ENCODE assay signal across 12 cellular contexts in the genomic region with DNA sequence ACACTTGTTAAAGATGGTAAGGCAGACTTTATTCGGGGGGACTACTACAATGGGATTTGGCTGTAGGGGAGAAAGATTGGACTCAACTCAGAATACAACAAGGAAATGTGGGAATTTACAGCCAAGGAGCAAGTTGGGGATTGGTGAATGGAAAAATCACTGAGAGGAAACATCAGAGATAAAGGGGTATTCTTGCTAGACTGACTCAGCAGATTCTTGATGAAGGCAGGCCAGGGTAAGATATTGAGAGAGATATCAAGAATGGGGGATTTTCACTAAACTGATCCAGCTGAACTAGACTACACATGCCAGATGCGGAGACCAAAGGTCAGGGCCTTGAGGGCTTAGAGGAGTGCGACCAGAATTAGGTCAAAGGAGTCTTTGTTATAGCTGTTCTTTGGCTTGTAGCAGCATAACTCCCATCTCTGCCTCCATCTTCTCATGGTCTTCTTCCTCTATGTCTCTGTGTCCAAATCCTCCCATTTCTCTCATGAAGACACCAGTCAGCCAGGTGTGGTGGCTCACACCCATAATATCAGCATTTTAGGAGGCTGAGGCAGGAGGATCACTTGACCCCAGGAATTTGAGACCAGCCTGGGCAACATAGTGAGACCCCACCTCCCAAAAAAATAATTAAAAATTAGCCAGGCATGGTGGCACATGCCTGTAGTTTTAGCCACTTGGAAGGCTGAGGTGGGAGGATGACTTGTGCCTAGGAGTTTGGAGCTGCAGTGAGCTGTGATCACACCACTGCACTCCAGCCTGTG. TPM values are rescaled to one million over a fixed set of nuclear protein-coding genes. Genes with fewer than 3 reads are reported as not detected.
A peak's percentile ranks its signal among the peaks of the same experiment; 100 is the strongest.
DNase-seq lines count a peak whose midpoint lies in the region; ATAC-seq and TF ChIP-seq lines count a peak whose summit lies in the region.
"Had no signal": no experiment of that assay in that cellular context is flagged by ENCODE, and none has a peak within 500 bp of the region (broad histone marks: within the 10 kb centered on the region; RNA-seq: fewer than 3 reads in every experiment).

No MANE protein-coding gene starts in this region.

- 81 to 92% (median 89%) methylated on average over 3 of the region's 3 CpGs for WGBS in stomach, 5 donors

- H3K4me3 ChIP-seq in HEK293 (ENCODE audit: low read depth, low read length) (no peak overlapping the region), osteoblast (ENCODE audit: insufficient read depth, low read length) (no peak overlapping the region), stomach (no peak overlapping the region)

- TF ChIP-seq CTCF in HEK293 (tag by site-specific recombination; IDR thresholded peaks at IDR 0.05) (no peak), WTC11 (IDR thresholded peaks at IDR 0.05) (no peak), osteoblast (IDR thresholded peaks at IDR 0.05; ENCODE audit: extremely low read depth, low read depth, low read length) (no peak), stomach (IDR thresholded peaks at IDR 0.05) (no peak), osteocyte (IDR thresholded peaks at IDR 0.05) (no peak)

- ATAC-seq in WTC11: no peak
- no peak for ATAC-seq in HG03432 (IDR thresholded peaks at IDR 0.05; ENCODE audit: unreplicated experiment)

- intact Hi-C loops in stomach (cut with DNase I; ENCODE audit: low total_unique reads): no loop called here

- peaks cover 27% of the 10 kb centered on the region for H3K27me3 Mint-ChIP-seq in WTC11 (ENCODE audit: low read depth)
- peaks cover 16% of the 10 kb centered on the region for H3K27me3 Mint-ChIP-seq in osteocyte (ENCODE audit: unreplicated experiment)

- no peaks in the 10 kb centered on the region for H3K4me1 ChIP-seq in HEK293 (ENCODE audit: control insufficient read depth, insufficient read depth, low read length)
- H3K4me1 ChIP-seq in osteoblast (ENCODE audit: insufficient read depth, low read length): no peaks in the 10 kb centered on the region
- no peaks in the 10 kb centered on the region for H3K4me1 ChIP-seq in stomach
- H3K4me1 ChIP-seq: Caco-2 had no signal

- no peak overlapping the region for H3K4me2 ChIP-seq in osteoblast (ENCODE audit: insufficient read depth, low read length)

- peaks cover 28% of the 10 kb centered on the region for H3K9me3 Mint-ChIP-seq in WTC11
- H3K9me3 Mint-ChIP-seq in osteocyte (ENCODE audit: unreplicated experiment): peaks cover 13% of the 10 kb centered on the region
- H3K9me3 Mint-ChIP-seq: CD4-positive, alpha-beta T cell had no signal

- H3K36me3 ChIP-seq in HEK293 (ENCODE audit: control insufficient read depth in 2 of 2, insufficient read depth in 1 of 2, low read length in 2 of 2) (no peaks in the 10 kb centered on the region), osteoblast (ENCODE audit: insufficient read depth, low read length) (no peaks in the 10 kb centered on the region), stomach (no peaks in the 10 kb centered on the region)

- POLR2A ChIA-PET in HEK293 (lab: Yijun Ruan, JAX) (interaction anchor here (0.6 kb wide), 1 partner anchor 264 kb away, joined by 3 read pairs; no protein-coding TSS in a partner anchor), WTC11 (lab: Charles Lee) (no interaction called here)

- H3K36me3 Mint-ChIP-seq in WTC11: peaks cover 27% of the 10 kb centered on the region
- no peaks in the 10 kb centered on the region for H3K36me3 Mint-ChIP-seq in osteocyte (ENCODE audit: unreplicated experiment)

- H3K27ac Mint-ChIP-seq in WTC11 (no peak overlapping the region), osteocyte (ENCODE audit: unreplicated experiment) (no peak overlapping the region)
- H3K27ac Mint-ChIP-seq: CD4-positive, alpha-beta T cell; H9 had no signal

- DNase-seq in WTC11 (ENCODE audit: low spot score): no peak
- DNase-seq in foreskin melanocyte: peak; percentile 54
- DNase-seq in osteoblast (ENCODE audit: insufficient read length, low spot score, missing footprints): no peak
- DNase-seq in stomach: no peak
- no peak for DNase-seq in osteocyte (ENCODE audit: extremely low spot score, unreplicated experiment)
- DNase-seq: AML-193; Caco-2; CD4-positive, alpha-beta T cell; H9 had no signal

- no peaks in the 10 kb centered on the region for H3K27me3 ChIP-seq in osteoblast (ENCODE audit: insufficient read depth, low read length)
- H3K27me3 ChIP-seq in stomach: no peaks in the 10 kb centered on the region

- no peaks in the 10 kb centered on the region for H3K79me2 ChIP-seq in osteoblast (ENCODE audit: insufficient read depth, low read length)

- H3K4me1 Mint-ChIP-seq in WTC11 (peaks cover 48% of the 10 kb centered on the region), osteocyte (ENCODE audit: unreplicated experiment) (peaks cover 6% of the 10 kb centered on the region)

- no peak for TF ChIP-seq EP300 in stomach (IDR thresholded peaks at IDR 0.05)

- no peak overlapping the region for H2AFZ ChIP-seq in osteoblast (ENCODE audit: low read length)

- H3K9me3 ChIP-seq in HEK293 (ENCODE audit: control insufficient read depth, insufficient read depth, low read depth, low read length) (no peaks in the 10 kb centered on the region; the same call in 1 of the 2 replicates), osteoblast (ENCODE audit: low read depth, low read length) (no peaks in the 10 kb centered on the region), stomach (no peaks in the 10 kb centered on the region)

- CTCF ChIA-PET in HEK293 (lab: Yijun Ruan, JAX): interaction anchor here (0.6 kb wide), 1 partner anchor 13 kb away, joined by 3 read pairs; no protein-coding TSS in a partner anchor
- CTCF ChIA-PET in WTC11 (lab: Charles Lee): no interaction called here

- H3K27ac ChIP-seq in HEK293 (ENCODE audit: extremely low read depth, low read depth, low read length) (no peak overlapping the region), osteoblast (ENCODE audit: low read depth, low read length) (peak overlapping the region; percentile 57), stomach (no peak overlapping the region)
- H3K27ac ChIP-seq: C4-2B had no signal

- H3K4me3 Mint-ChIP-seq in WTC11 (no peak overlapping the region), osteocyte (ENCODE audit: unreplicated experiment) (no peak overlapping the region)
- H3K4me3 Mint-ChIP-seq: CD4-positive, alpha-beta T cell; H9 had no signal

- TF ChIP-seq POLR2A in stomach (IDR thresholded peaks at IDR 0.05): no peak

- no peaks in the 10 kb centered on the region for H4K20me1 ChIP-seq in osteoblast (ENCODE audit: insufficient read depth, low read length)

TF ChIP-seq in HEK293, 187 proteins besides CTCF, POLR2A, EP300 and RAD21:
- 0 out of 2 replicates have a peak, but pooled peaks have one; percentile 27 for TF ChIP-seq ZNF121 (tag by site-specific recombination; IDR thresholded peaks at IDR 0.05)
- no peak for TF ChIP-seq ZNF600 (tag by site-specific recombination; IDR thresholded peaks at IDR 0.05)

TF ChIP-seq in WTC11, 78 proteins besides CTCF, POLR2A, EP300 and RAD21:
- TF ChIP-seq TP53 (CRISPR knock-in tag; IDR thresholded peaks at IDR 0.05): no peak
- TF ChIP-seq ELF4 (CRISPR knock-in tag; IDR thresholded peaks at IDR 0.05; ENCODE audit: low read depth): no peak
- TF ChIP-seq ZNF121 (CRISPR knock-in tag; IDR thresholded peaks at IDR 0.05): peak; percentile 72; the same call in 1 of the 2 replicates
- no peak for TF ChIP-seq PREB (CRISPR knock-in tag; IDR thresholded peaks at IDR 0.05; ENCODE audit: borderline replicate concordance)
- no peak for TF ChIP-seq TEAD4 (CRISPR knock-in tag; IDR thresholded peaks at IDR 0.05)
- TF ChIP-seq EMX1 (CRISPR knock-in tag; IDR thresholded peaks at IDR 0.05): no peak
- TF ChIP-seq SP1 (CRISPR knock-in tag; conservative IDR thresholded peaks at IDR 0.05): no peak

RNA-seq across cellular contexts. Expression of gene CHD9NB, which starts 17.3 kb away (rescaled TPM):
- total RNA-seq in WTC11 (2021) (2.9 to 3.5 TPM (median 3.0 TPM) in 3 replicates), osteoblast (1.1 and 2.1 TPM in 2 replicates), stomach (1 to 10 TPM in 1 of 5 donors, under 1 TPM in 3, not detected in 1; 0.58 to 8.2 (median 0.81) TPM), osteocyte (3.4 and 4.8 TPM in 2 replicates)
- polyA plus RNA-seq in stomach: 1 to 10 TPM in 2 of 3 donors, under 1 TPM in 1; 0.93 to 1.7 (median 1.1) TPM
- total RNA-seq: Caco-2; CD4-positive, alpha-beta T cell had no signal

RNA-seq across cellular contexts. Expression of gene CHD9, which starts 19.4 kb away (rescaled TPM):
- 29.8 to 34.3 TPM (median 31.3 TPM) in 3 replicates for total RNA-seq in WTC11 (2021)
- 80.4 and 83.6 TPM in 2 replicates for total RNA-seq in osteoblast
- 100 to 1,000 TPM in 2 of 5 donors, 10 to 100 TPM in 3; 26.6 to 224 (median 78.1) TPM for total RNA-seq in stomach
- polyA plus RNA-seq in stomach: 1 to 10 TPM; 8.1 to 9.7 (median 8.7) TPM
- 98.9 and 99.0 TPM in 2 replicates for total RNA-seq in osteocyte

Comparison
In these comparisons a context has a peak if more than half of its experiments do, and no peak if none do; other contexts are left out.
1. Of the 8 proteins assayed by ChIP-seq in both HEK293 and WTC11: peak only in HEK293: none; only in WTC11: none; in both: ZNF121; in neither: 7.